In genomic region chr17:58083491-58084316, GRCh38 we compare ENCODE assay signal across 8 cellular contexts. TPM values are rescaled to one million over a fixed set of nuclear protein-coding genes. Genes with fewer than 3 reads are reported as not detected.
A peak's percentile ranks its signal among the peaks of the same experiment; 100 is the strongest.
DNase-seq lines count a peak whose midpoint lies in the region; ATAC-seq and TF ChIP-seq lines count a peak whose summit lies in the region.

No MANE protein-coding gene starts in this region.

- H3K4me1 ChIP-seq in gastrocnemius medialis = peaks cover 45 to 49% of the 10 kb centered on the region in 2 donors

- ATAC-seq in GM19397 (IDR thresholded peaks at IDR 0.05; ENCODE audit: unreplicated experiment) = peak; percentile 54
- peak; percentile 43 for ATAC-seq in HG03521 (IDR thresholded peaks at IDR 0.05; ENCODE audit: unreplicated experiment)
- ATAC-seq in T-cell (replicated peaks in 1 of 4) = peak; percentile 68 to 74 (median 72)
- ATAC-seq in gastrocnemius medialis = peak; percentile 71 to 78

- DNase-seq in T-cell (peak; percentile 33 to 81 (median 70)), amniotic epithelial cell (ENCODE audit: low read depth) (peak; percentile 24), hypothalamus (lab: John Stamatoyannopoulos, UW) (peak in 31 of 51 donors; percentile 19 to 67 (median 43)), gastrocnemius medialis (peak; percentile 40 to 74), NCI-H446 treated with DMSO at 0.1 percent for 48 hours (lab: John Stamatoyannopoulos, UW) (no peak)

- peak overlapping the region; percentile 83 to 85 for H3K27ac Mint-ChIP-seq in T-cell

- H3K9me3 ChIP-seq in gastrocnemius medialis = no peaks in the 10 kb centered on the region

- H3K36me3 ChIP-seq in gastrocnemius medialis = peaks cover 0 to 24% of the 10 kb centered on the region in 2 donors

- no peaks in the 10 kb centered on the region for H3K27me3 ChIP-seq in gastrocnemius medialis

- peaks cover 38 to 46% (median 44%) of the 10 kb centered on the region in 3 donors for H3K4me1 Mint-ChIP-seq in T-cell

- no peak for TF ChIP-seq CTCF in C4-2B (conservative IDR thresholded peaks at IDR 0.05)
- peak in 1 of 5 experiments; percentile 19 for TF ChIP-seq CTCF in gastrocnemius medialis (IDR thresholded peaks at IDR 0.05 in 4 of 5, conservative IDR thresholded peaks at IDR 0.05 in 1 of 5)

- peak overlapping the region; percentile 87 to 90 (median 87) for H3K4me3 Mint-ChIP-seq in T-cell

- H3K27ac ChIP-seq in C4-2B (peak overlapping the region; percentile 98), gastrocnemius medialis (peak overlapping the region; percentile 91 to 100 (median 98))

- H3K9me3 Mint-ChIP-seq in T-cell = no peaks in the 10 kb centered on the region

- H3K36me3 Mint-ChIP-seq in T-cell = peaks cover 21% of the 10 kb centered on the region

- intact Hi-C loops in gastrocnemius medialis (cut with DNase I; ENCODE audit: low total_unique reads) = loop anchor here (1.0 to 10.0 kb wide), 8 partner anchors 29 to 1119 kb away; partner anchors contain the start of genes AKAP1, COIL, MKS1 and MRPS23

- no peaks in the 10 kb centered on the region for H3K27me3 Mint-ChIP-seq in T-cell

- CTCF ChIA-PET in T-cell (lab: Charles Lee) = interaction anchor here in 1 of 2 donors (1.0 to 1.6 kb wide), 5 partner anchors 17 to 87 kb away, joined by 4 to 7 read pairs (median 5); partner anchors contain the start of gene SRSF1

- H3K4me3 ChIP-seq in gastrocnemius medialis = peak overlapping the region; percentile 78 to 98 (median 92)

- peak; percentile 60 to 78 for TF ChIP-seq POLR2A in gastrocnemius medialis (IDR thresholded peaks at IDR 0.05)

- POLR2A ChIA-PET in T-cell (lab: Charles Lee) = interaction anchor here (0.6 to 0.7 kb wide), 6 partner anchors 35 to 260 kb away, joined by 3 to 11 read pairs (median 6); no protein-coding TSS in a partner anchor

- in situ Hi-C loops in gastrocnemius medialis (cut with MboI; ENCODE audit: low sequenced_read_pairs in 4 of 4) = loop anchor here in 1 of 4 donors (25.0 kb wide), 1 partner anchor 246 kb away; no protein-coding TSS in a partner anchor

RNA-seq across cellular contexts. Expression of gene DYNLL2, which starts 0.5 kb away (rescaled TPM):
- 10 to 100 TPM; 30.4 to 42.1 (median 34.9) TPM for total RNA-seq in T-cell
- 10 to 100 TPM; 14.5 to 28.8 (median 20.4) TPM for total RNA-seq in gastrocnemius medialis
